7 cellular contexts compared by ENCODE assay signal in the genomic region with DNA sequence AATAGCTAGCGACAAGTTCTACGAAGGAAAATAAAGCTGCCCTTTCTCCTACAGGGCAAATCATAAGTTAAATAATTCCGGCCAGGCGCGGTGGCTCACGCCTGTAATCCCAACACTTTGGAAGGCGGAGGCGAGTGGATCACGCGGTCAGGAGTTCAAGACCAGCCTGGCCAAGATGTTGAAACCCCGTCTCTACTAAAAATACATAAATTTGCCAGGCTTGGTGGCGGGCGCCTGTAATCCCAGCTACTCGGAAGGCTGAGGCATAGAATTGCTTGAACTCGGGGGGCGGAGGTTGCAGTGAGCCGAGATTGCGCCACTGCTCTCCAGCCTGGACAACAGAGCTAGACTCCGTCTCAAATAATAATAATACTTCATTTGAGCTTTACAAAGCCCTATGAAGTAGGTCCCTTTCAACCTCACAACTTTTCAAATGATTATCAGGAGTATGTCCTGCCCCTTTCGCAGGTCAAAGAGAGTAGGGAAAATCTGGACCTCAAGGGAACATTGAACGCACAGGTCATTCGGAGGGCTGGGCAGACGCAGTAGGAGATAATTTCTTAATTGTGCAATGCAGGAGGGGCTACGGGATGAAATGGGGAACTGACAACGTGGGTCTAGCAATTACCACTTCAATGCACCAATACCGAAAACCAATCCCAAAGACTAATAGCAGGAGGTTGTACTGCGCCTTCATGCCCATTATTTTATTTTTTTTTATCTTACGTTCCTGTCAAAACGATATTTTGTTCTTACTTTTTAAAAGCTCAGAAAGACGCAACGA. TPM values are rescaled to one million over a fixed set of nuclear protein-coding genes. Genes with fewer than 3 reads are reported as not detected.
DNase-seq lines count a peak whose midpoint lies in the region; ATAC-seq and TF ChIP-seq lines count a peak whose summit lies in the region.

No MANE protein-coding gene starts in this region.

- CTCF ChIA-PET in HCT116 (lab: Charles Lee): interaction anchor here (0.6 to 5.9 kb wide), 2 partner anchors 22 to 189 kb away, joined by 3 to 76 read pairs; no protein-coding TSS in a partner anchor

- H3K9me3 ChIP-seq in HCT116 (ENCODE audit: control insufficient read depth in 1 of 2, insufficient read depth in 1 of 2, low read depth in 1 of 2, low read length in 2 of 2) (no peaks in the 10 kb centered on the region), RWPE2 (ENCODE audit: severe bottlenecking) (no peaks in the 10 kb centered on the region), ovary (no peaks in the 10 kb centered on the region)

- no peak for TF ChIP-seq CTCF in HCT116 (IDR thresholded peaks at IDR 0.05 in 2 of 3, conservative IDR thresholded peaks at IDR 0.05 in 1 of 3; ENCODE audit: borderline replicate concordance in 1 of 3, insufficient read depth in 1 of 3, low read depth in 2 of 3, low read length in 2 of 3)
- TF ChIP-seq CTCF in RWPE2 (IDR thresholded peaks at IDR 0.05; ENCODE audit: poor library complexity, severe bottlenecking): no peak
- TF ChIP-seq CTCF in ovary (IDR thresholded peaks at IDR 0.05): no peak

- 31 to 38% (median 33%) methylated on average over 31 of the region's 31 CpGs for WGBS in ovary, 3 donors

- TF ChIP-seq POLR2A in HCT116 (IDR thresholded peaks at IDR 0.05; ENCODE audit: borderline replicate concordance, extremely low read depth, insufficient read depth, insufficient read length) (no peak), erythroblast (IDR thresholded peaks at IDR 0.05; ENCODE audit: low read length) (no peak), ovary (IDR thresholded peaks at IDR 0.05) (no peak)

- H3K27ac ChIP-seq in HCT116 (ENCODE audit: low read depth, low read length) (no peak overlapping the region), RWPE2 (ENCODE audit: poor library complexity, severe bottlenecking) (no peak overlapping the region), ovary (no peak overlapping the region)

- peak overlapping the region; percentile 89 for H3K4me2 ChIP-seq in HCT116 (ENCODE audit: low read length)

- H3K4me3 ChIP-seq in HCT116 (replicated peaks in 1 of 2; ENCODE audit: low read depth in 1 of 2, low read length in 2 of 2) (peak overlapping the region; percentile 66 to 74), RWPE2 (ENCODE audit: severe bottlenecking) (peak overlapping the region; percentile 59), ovary (peak overlapping the region; percentile 62)

- no peak for TF ChIP-seq RAD21 in HCT116 (IDR thresholded peaks at IDR 0.05; ENCODE audit: low read depth)

- no peak overlapping the region for H2AFZ ChIP-seq in HCT116 (ENCODE audit: low read depth, low read length, poor library complexity, severe bottlenecking)

- RAD21 ChIA-PET in HCT116 (lab: Charles Lee; ENCODE audit: low non-redundant PET in 1 of 2, low total read pairs in 2 of 2, uncharacterized antibody in 2 of 2, unreplicated experiment in 2 of 2): no interaction called here

- H3K36me3 ChIP-seq in HCT116 (ENCODE audit: control insufficient read depth in 1 of 2, insufficient read depth in 2 of 2, low read length in 2 of 2) (no peaks in the 10 kb centered on the region), RWPE2 (ENCODE audit: low read depth) (no peaks in the 10 kb centered on the region), ovary (no peaks in the 10 kb centered on the region)

- DNase-seq in HCT116 (ENCODE audit: low read depth, low spot score) (no peak), RWPE2 (ENCODE audit: low spot score) (no peak), erythroblast (lab: John Stamatoyannopoulos, UW) (peak; percentile 56 to 68), ovary (no peak), NCI-H2029 treated with DMSO at 0.1 percent for 48 hours (lab: John Stamatoyannopoulos, UW) (no peak), 8988T (no peak)

- intact Hi-C loops in HCT116 (cut with micrococcal nuclease): no loop called here
- intact Hi-C loops in ovary (cut with DNase I): no loop called here

- no peaks in the 10 kb centered on the region for H4K20me1 ChIP-seq in HCT116 (ENCODE audit: insufficient read depth)

- H3K4me1 ChIP-seq in HCT116 (ENCODE audit: control insufficient read depth in 1 of 2, insufficient read depth in 2 of 2, low read length in 2 of 2): peaks cover 0 to 12% of the 10 kb centered on the region in 2 experiments; a peak in 1 of 4 replicates
- no peaks in the 10 kb centered on the region for H3K4me1 ChIP-seq in RWPE2 (ENCODE audit: insufficient read depth, poor library complexity, severe bottlenecking)
- H3K4me1 ChIP-seq in ovary (ENCODE audit: insufficient read depth): peaks cover 3% of the 10 kb centered on the region

- ATAC-seq in HCT116: no peak
- no peak for ATAC-seq in RWPE2 (ENCODE audit: low read depth)
- ATAC-seq in GM21515 (IDR thresholded peaks at IDR 0.05; ENCODE audit: unreplicated experiment): no peak

- H3K9me2 ChIP-seq in HCT116 (ENCODE audit: insufficient read depth): no peaks in the 10 kb centered on the region

- TSS peak; percentile 79 for BruUV-seq in HCT116 (replicated peaks; lab: Mats Ljungman, UMichigan)

- TF ChIP-seq EP300 in ovary (IDR thresholded peaks at IDR 0.05): no peak

- H3K27me3 ChIP-seq in HCT116 (ENCODE audit: insufficient read depth, low read length) (no peaks in the 10 kb centered on the region), RWPE2 (ENCODE audit: insufficient read depth, poor library complexity, severe bottlenecking) (no peaks in the 10 kb centered on the region), ovary (no peaks in the 10 kb centered on the region)

- POLR2A ChIA-PET in HCT116 (lab: Charles Lee): no interaction called here

- peak overlapping the region; percentile 37 for H3K9ac ChIP-seq in HCT116 (ENCODE audit: low read length)

- H3K79me2 ChIP-seq in HCT116 (ENCODE audit: insufficient read depth, low read length): no peaks in the 10 kb centered on the region

TF ChIP-seq in HCT116, 20 proteins besides CTCF, POLR2A, EP300 and RAD21:
- TF ChIP-seq ZFX (IDR thresholded peaks at IDR 0.05) (no peak), SIN3A (IDR thresholded peaks at IDR 0.05; ENCODE audit: low read depth) (no peak), CEBPB (IDR thresholded peaks at IDR 0.05; ENCODE audit: low read depth) (no peak)

RNA-seq across cellular contexts. Expression of a gene that starts 0.6 kb away (rescaled TPM):
- 33.3 TPM for total RNA-seq in HCT116 (2021; ENCODE audit: unreplicated experiment)
- 13.9 and 16.8 TPM in 2 replicates for polyA plus RNA-seq in HCT116 (2012)
- total RNA-seq in ovary: 10 to 100 TPM; 18.4 to 47.6 (median 33.0) TPM
- polyA plus RNA-seq in ovary: 10 to 100 TPM; 25.5 to 51.5 TPM

RNA-seq across cellular contexts. Expression of a gene that starts 7.5 kb away (rescaled TPM):
- total RNA-seq in HCT116 (2021; ENCODE audit: unreplicated experiment): 0.47 TPM
- polyA plus RNA-seq in HCT116 (2012): 0.08 and 0.36 TPM in 2 replicates
- 10 to 100 TPM in 6 of 7 donors, 1 to 10 TPM in 1; 5.9 to 56.3 (median 26.2) TPM for total RNA-seq in ovary
- 10 to 100 TPM in 1 of 2 donors, 1 to 10 TPM in 1; 9.2 to 13.8 TPM for polyA plus RNA-seq in ovary

Comparison
In these comparisons a context has a peak if more than half of its experiments do, and no peak if none do; other contexts are left out.
1. DNase-seq: peak in erythroblast (2 of 2); none in HCT116 (single experiment), RWPE2 (single experiment), ovary (0 of 5), NCI-H2029 treated with DMSO at 0.1 percent for 48 hours (single experiment) and 8988T (single experiment).
2. Peak in every context shown above with its lines, with median percentiles within 50 percentile points of each other: H3K4me3 ChIP-seq.